Comparison of ENCODE assay signal across 1 cellular context in genomic region chr17:57294629-57295501, GRCh38.
TF ChIP-seq lines count a peak whose summit lies in the region.

No MANE protein-coding gene starts in this region.

TF ChIP-seq in HEK293, 187 proteins besides CTCF, POLR2A, EP300 and RAD21 (continued from another document):
- no peak for TF ChIP-seq AEBP2 (tag by site-specific recombination; IDR thresholded peaks at IDR 0.05; ENCODE audit: borderline replicate concordance)
- TF ChIP-seq ZEB2 (tag by site-specific recombination; IDR thresholded peaks at IDR 0.05), result peak; percentile 30; the same call in 1 of the 2 replicates
- peak; percentile 7 for TF ChIP-seq FEZF1 (tag by site-specific recombination; IDR thresholded peaks at IDR 0.05)
- no peak for TF ChIP-seq ZNF10 (tag by site-specific recombination; IDR thresholded peaks at IDR 0.05)
- TF ChIP-seq ZBTB48 (tag by site-specific recombination; IDR thresholded peaks at IDR 0.05), result 0 out of 2 replicates have a peak, but pooled peaks have one; percentile 19
- TF ChIP-seq REST (tag by site-specific recombination; IDR thresholded peaks at IDR 0.05), result 0 out of 2 replicates have a peak, but pooled peaks have one; percentile 13
- 0 out of 2 replicates have a peak, but pooled peaks have one; percentile 17 for TF ChIP-seq ZNF580 (tag by site-specific recombination; IDR thresholded peaks at IDR 0.05)
- TF ChIP-seq ZNF132 (tag by site-specific recombination; IDR thresholded peaks at IDR 0.05; ENCODE audit: borderline replicate concordance), result no peak
- peak; percentile 52 for TF ChIP-seq ZBTB17 (tag by site-specific recombination; IDR thresholded peaks at IDR 0.05)
- peak; percentile 32 for TF ChIP-seq GLIS1 (tag by site-specific recombination; IDR thresholded peaks at IDR 0.05)
TF ChIP-seq in HEK293: peak in this region for 17.
